In the genomic region with DNA sequence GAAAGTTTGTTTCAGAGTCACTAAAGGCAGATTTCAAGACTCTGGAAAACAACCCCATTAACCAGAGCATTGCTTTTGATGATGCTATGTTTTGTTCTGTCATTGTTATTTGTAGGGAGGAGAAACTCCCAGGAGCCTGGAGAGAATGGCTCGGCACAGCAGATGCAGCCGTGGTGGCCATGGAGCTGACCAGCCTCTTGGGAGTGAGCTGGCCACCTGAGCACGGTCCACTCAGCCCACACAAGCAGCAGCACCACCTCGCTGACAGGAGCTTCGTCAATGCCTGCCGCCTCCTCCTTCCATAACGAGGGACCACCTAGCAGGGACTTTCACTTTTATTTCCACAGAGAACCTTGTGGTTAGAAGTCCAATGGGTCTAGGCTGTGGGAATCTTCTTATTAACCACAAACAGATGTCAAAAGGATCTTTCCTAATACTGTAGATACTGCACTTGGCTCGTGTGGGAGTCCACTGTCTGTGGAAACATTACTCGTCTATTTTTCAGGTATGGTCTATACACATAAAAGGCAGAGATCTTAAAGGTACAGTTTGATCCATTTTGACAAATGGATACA, we compare ENCODE assay signal across 16 cellular contexts. TPM values are rescaled to one million over a fixed set of nuclear protein-coding genes. Genes with fewer than 3 reads are reported as not detected.
A peak's percentile ranks its signal among the peaks of the same experiment; 100 is the strongest.
DNase-seq lines count a peak whose midpoint lies in the region; ATAC-seq and TF ChIP-seq lines count a peak whose summit lies in the region.
"Had no signal": no experiment of that assay in that cellular context is flagged by ENCODE, and none has a peak within 500 bp of the region (broad histone marks: within the 10 kb centered on the region; RNA-seq: fewer than 3 reads in every experiment).

No MANE protein-coding gene starts in this region.

- peaks cover 4% of the 10 kb centered on the region for H3K36me3 Mint-ChIP-seq in Caco-2 (ENCODE audit: insufficient read depth, unreplicated experiment)
- H3K36me3 Mint-ChIP-seq in natural killer cell = no peaks in the 10 kb centered on the region
- H3K36me3 Mint-ChIP-seq: CD4-positive, CD25-positive, alpha-beta regulatory T cell; IgD-negative memory B cell had no signal

- no peaks in the 10 kb centered on the region for H3K9me3 ChIP-seq in IMR-90 (ENCODE audit: control insufficient read depth, insufficient read depth, low read length)
- no peaks in the 10 kb centered on the region for H3K9me3 ChIP-seq in upper lobe of right lung
- no peaks in the 10 kb centered on the region for H3K9me3 ChIP-seq in Caco-2
- H3K9me3 ChIP-seq in right cardiac atrium (ENCODE audit: control insufficient read depth, low read length) = no peaks in the 10 kb centered on the region

- no peak for ATAC-seq in IMR-90 (ENCODE audit: low read depth)
- no peak for ATAC-seq in upper lobe of right lung
- ATAC-seq in right cardiac atrium = no peak
- ATAC-seq in natural killer cell = no peak
- ATAC-seq: GM12878, HCT116 had no signal

- no peak overlapping the region for H3K56ac ChIP-seq in IMR-90 (ENCODE audit: extremely low read depth, insufficient read depth, low read length)

- H3K9ac ChIP-seq in IMR-90 (ENCODE audit: low read depth, low read length) = no peak overlapping the region
- H3K9ac ChIP-seq: BLaER1 treated with 17β-estradiol and CSF1 and Interleukin-3, amounts not matched to agents 10 nM and 100 nM; GM23248 had no signal

- H2AFZ ChIP-seq in IMR-90 (replicated peaks; ENCODE audit: low read length, poor library complexity) = no peak overlapping the region
- H2AFZ ChIP-seq: GM23248 had no signal

- H3K27me3 ChIP-seq in IMR-90 (ENCODE audit: control insufficient read depth, insufficient read depth, low read length) (peaks cover 29% of the 10 kb centered on the region), upper lobe of right lung (peaks cover 17% of the 10 kb centered on the region), Caco-2 (replicated peaks; ENCODE audit: control insufficient read depth, insufficient read depth, low read length) (no peaks in the 10 kb centered on the region), right cardiac atrium (ENCODE audit: control insufficient read depth, insufficient read depth) (no peaks in the 10 kb centered on the region)
- H3K27me3 ChIP-seq: BLaER1 treated with 17β-estradiol and CSF1 and Interleukin-3, amounts not matched to agents 10 nM and 100 nM had no signal

- no peak for DNase-seq in AG04449 (ENCODE audit: low read depth, low spot score)
- DNase-seq in IMR-90 = no peak
- DNase-seq in fibroblast of gingiva (ENCODE audit: low read depth) = peak; percentile 4
- DNase-seq in upper lobe of right lung = peak; percentile 26
- no peak for DNase-seq in Caco-2
- DNase-seq in right cardiac atrium = no peak
- DNase-seq in natural killer cell = no peak
- DNase-seq: Calu3; CD4-positive, CD25-positive, alpha-beta regulatory T cell; DMS 273 treated with DMSO at 0.1 percent for 48 hours; GM23248 had no signal

- H3K14ac ChIP-seq in IMR-90 (replicated peaks; ENCODE audit: low read depth, low read length) = no peak overlapping the region

- H2BK20ac ChIP-seq in IMR-90 (ENCODE audit: low read depth, low read length) = no peak overlapping the region

- no peak overlapping the region for H2AK5ac ChIP-seq in IMR-90 (ENCODE audit: low read depth, low read length)

- no peaks in the 10 kb centered on the region for H3K9me1 ChIP-seq in IMR-90 (ENCODE audit: insufficient read depth, low read length)

- H4K5ac ChIP-seq in IMR-90 (ENCODE audit: low read depth, low read length) = no peak overlapping the region

- no peak overlapping the region for H4K91ac ChIP-seq in IMR-90 (ENCODE audit: insufficient read depth, low read depth, low read length)

- H3K4me2 ChIP-seq in IMR-90 (ENCODE audit: low read depth, low read length) = peak overlapping the region; percentile 56; the same call in 1 of the 2 replicates
- H3K4me2 ChIP-seq: BLaER1 treated with 17β-estradiol and CSF1 and Interleukin-3, amounts not matched to agents 10 nM and 100 nM had no signal

- H4K20me1 ChIP-seq in IMR-90 (ENCODE audit: insufficient read depth, low read length) = peaks cover 3% of the 10 kb centered on the region; the same call in 1 of the 2 replicates
- H4K20me1 ChIP-seq: BLaER1 treated with 17β-estradiol and CSF1 and Interleukin-3, amounts not matched to agents 10 nM and 100 nM had no signal

- H4K8ac ChIP-seq in IMR-90 (ENCODE audit: low read depth in 2 of 2, low read length in 2 of 2) = no peak overlapping the region

- no peaks in the 10 kb centered on the region for H3K4me1 ChIP-seq in IMR-90 (ENCODE audit: control insufficient read depth, insufficient read depth, low read length)
- H3K4me1 ChIP-seq in upper lobe of right lung = no peaks in the 10 kb centered on the region
- no peaks in the 10 kb centered on the region for H3K4me1 ChIP-seq in Caco-2
- no peaks in the 10 kb centered on the region for H3K4me1 ChIP-seq in right cardiac atrium (ENCODE audit: control insufficient read depth, insufficient read depth, low read length)

- H3K4me3 ChIP-seq in AG04449 (ENCODE audit: low read depth, low read length) (peak overlapping the region; percentile 6; the same call in 1 of the 2 replicates), IMR-90 (ENCODE audit: insufficient read depth, low read depth, low read length) (no peak overlapping the region), upper lobe of right lung (no peak overlapping the region), Caco-2 (ENCODE audit: low read depth, low read length) (no peak overlapping the region), right cardiac atrium (ENCODE audit: low read length) (no peak overlapping the region)
- H3K4me3 ChIP-seq: BLaER1 treated with 17β-estradiol and CSF1 and Interleukin-3, amounts not matched to agents 10 nM and 100 nM; GM12878; GM23248 had no signal

- H3K79me1 ChIP-seq in IMR-90 (ENCODE audit: low read depth in 1 of 2, low read length in 2 of 2) = no peaks in the 10 kb centered on the region

- TF ChIP-seq CTCF in AG04449 (IDR thresholded peaks at IDR 0.05; ENCODE audit: insufficient read depth, low read length, missing control alignments) = no peak
- TF ChIP-seq CTCF in IMR-90 (conservative IDR thresholded peaks at IDR 0.05; ENCODE audit: low read depth, low read length) = no peak
- no peak for TF ChIP-seq CTCF in upper lobe of right lung (IDR thresholded peaks at IDR 0.05)
- TF ChIP-seq CTCF in Caco-2 (IDR thresholded peaks at IDR 0.05; ENCODE audit: insufficient read depth in 1 of 2, low read depth in 1 of 2, low read length in 1 of 2, severe bottlenecking in 1 of 2, unreplicated experiment in 1 of 2) = no peak
- TF ChIP-seq CTCF in natural killer cell (IDR thresholded peaks at IDR 0.05) = no peak

- CTCF ChIA-PET in AG04449 (lab: Yijun Ruan, JAX) (interaction anchor here (0.9 to 6.5 kb wide), 8 partner anchors 10 to 331 kb away, joined by 3 to 90 read pairs (median 15); no protein-coding TSS in a partner anchor), IMR-90 (lab: Yijun Ruan, JAX) (no interaction called here), Caco-2 (lab: Charles Lee) (no interaction called here)

- in situ Hi-C loops in IMR-90 (cut with MboI; ENCODE audit: low sequenced_read_pairs) = loop anchor here (5.0 to 25.0 kb wide), 2 partner anchors 327 to 652 kb away; no protein-coding TSS in a partner anchor

- H3K4me3 Mint-ChIP-seq in Caco-2 (ENCODE audit: unreplicated experiment) (no peak overlapping the region), natural killer cell (no peak overlapping the region)
- H3K4me3 Mint-ChIP-seq: CD4-positive, CD25-positive, alpha-beta regulatory T cell; IgD-negative memory B cell had no signal

- no peak for TF ChIP-seq RAD21 in IMR-90 (IDR thresholded peaks at IDR 0.05; ENCODE audit: low read length)

- POLR2A ChIA-PET in AG04449 (lab: Yijun Ruan, JAX) = no interaction called here
- POLR2A ChIA-PET in IMR-90 (lab: Charles Lee; ENCODE audit: unreplicated experiment) = no interaction called here
- POLR2A ChIA-PET in Caco-2 (lab: Charles Lee) = no interaction called here

- no peak for TF ChIP-seq POLR2A in IMR-90 (IDR thresholded peaks at IDR 0.05; ENCODE audit: low read depth, low read length)

- H3K36me3 ChIP-seq in IMR-90 (ENCODE audit: control insufficient read depth, insufficient read depth, low read length) (no peaks in the 10 kb centered on the region), upper lobe of right lung (no peaks in the 10 kb centered on the region), Caco-2 (ENCODE audit: control insufficient read depth, insufficient read depth, low read length) (no peaks in the 10 kb centered on the region)
- H3K36me3 ChIP-seq: BLaER1 treated with 17β-estradiol and CSF1 and Interleukin-3, amounts not matched to agents 10 nM and 100 nM had no signal

- H3K9me3 Mint-ChIP-seq in Caco-2 (ENCODE audit: unreplicated experiment) (no peaks in the 10 kb centered on the region), natural killer cell (no peaks in the 10 kb centered on the region)
- H3K9me3 Mint-ChIP-seq: CD4-positive, CD25-positive, alpha-beta regulatory T cell; IgD-negative memory B cell had no signal

- intact Hi-C loops in IMR-90 (cut with micrococcal nuclease) (loop anchor here (10.0 kb wide), 1 partner anchor 649 kb away; no protein-coding TSS in a partner anchor), upper lobe of right lung (cut with DNase I) (loop anchor here (5.0 kb wide), 1 partner anchor 332 kb away; no protein-coding TSS in a partner anchor), Caco-2 (cut with micrococcal nuclease; ENCODE audit: unreplicated experiment) (loop anchor here (2.0 kb wide), 2 partner anchors 39 to 661 kb away; no protein-coding TSS in a partner anchor), right cardiac atrium (cut with DNase I) (loop anchor here in 3 of 4 donors (2.0 to 5.0 kb wide), 3 partner anchors 267 to 327 kb away; no protein-coding TSS in a partner anchor), natural killer cell (cut with micrococcal nuclease) (loop anchor here (5.0 kb wide), 1 partner anchor 267 kb away; no protein-coding TSS in a partner anchor)

- H3K4ac ChIP-seq in IMR-90 (ENCODE audit: low read depth, low read length) = no peak overlapping the region

- H3K27ac Mint-ChIP-seq in Caco-2 (ENCODE audit: unreplicated experiment) (no peak overlapping the region), natural killer cell (no peak overlapping the region)
- H3K27ac Mint-ChIP-seq: CD4-positive, CD25-positive, alpha-beta regulatory T cell; IgD-negative memory B cell had no signal

- WGBS in IMR-90 (ENCODE audit: extremely low coverage in 2 of 2, insufficient read length in 1 of 2), 2 experiments = 60% methylated on average over 2 of the region's 9 CpGs; no CpG with 5 or more reads in 1 of the 2 experiments
- 60% methylated on average over 9 of the region's 9 CpGs for WGBS in right cardiac atrium

- H2BK120ac ChIP-seq in IMR-90 (ENCODE audit: low read depth, low read length) = no peak overlapping the region

- BruUV-seq in IMR-90 (replicated peaks; lab: Mats Ljungman, UMichigan) (no TSS peak), Caco-2 (replicated peaks; lab: Mats Ljungman, UMichigan) (no TSS peak)

- dilution Hi-C loops in IMR-90 (cut with HindIII; ENCODE audit: low sequenced_read_pairs, unreplicated experiment) = no loop called here

- H3K27ac ChIP-seq in IMR-90 (ENCODE audit: insufficient read depth, low read length) = no peak overlapping the region
- no peak overlapping the region for H3K27ac ChIP-seq in upper lobe of right lung
- no peak overlapping the region for H3K27ac ChIP-seq in right cardiac atrium (ENCODE audit: low read length)
- H3K27ac ChIP-seq: BLaER1 treated with 17β-estradiol and CSF1 and Interleukin-3, amounts not matched to agents 10 nM and 100 nM; GM23248 had no signal

- no peak overlapping the region for H3K18ac ChIP-seq in IMR-90 (ENCODE audit: low read depth, low read length)

- H3K4me1 Mint-ChIP-seq in Caco-2 (ENCODE audit: low read depth, unreplicated experiment) (no peaks in the 10 kb centered on the region), natural killer cell (no peaks in the 10 kb centered on the region)
- H3K4me1 Mint-ChIP-seq: CD4-positive, CD25-positive, alpha-beta regulatory T cell; IgD-negative memory B cell had no signal

- H2BK5ac ChIP-seq in IMR-90 (ENCODE audit: low read depth, low read length, poor library complexity, severe bottlenecking) = no peak overlapping the region

- no peak overlapping the region for H2AK9ac ChIP-seq in IMR-90 (replicated peaks; ENCODE audit: low read depth, low read length, poor library complexity)

- H3K27me3 Mint-ChIP-seq in Caco-2 (ENCODE audit: insufficient read depth, unreplicated experiment) (no peaks in the 10 kb centered on the region), natural killer cell (ENCODE audit: low read depth in 2 of 2) (peaks cover 4 to 6% of the 10 kb centered on the region in 2 donors)

- H2BK15ac ChIP-seq in IMR-90 (ENCODE audit: low read depth, low read length) = no peak overlapping the region

- no peak overlapping the region for H3K23ac ChIP-seq in IMR-90 (ENCODE audit: low read depth, low read length)

RNA-seq across cellular contexts. Expression of gene SMIM32, which starts 21.0 kb away (rescaled TPM):
- not detected in 2 replicates for total RNA-seq in IMR-90 (2012; rRNA removed)
- polyA plus RNA-seq in IMR-90 (2012; rRNA removed) = not detected in 2 replicates
- 0.02 TPM in 1 of 2 replicates, not detected in the other for polyA plus RNA-seq in IMR-90 (2012; cell fraction: cytosol; rRNA removed)
- not detected in 2 replicates for polyA plus RNA-seq in IMR-90 (2012; cell fraction: nucleus; rRNA removed; ENCODE audit: low replicate concordance)
- total RNA-seq in upper lobe of right lung = not detected
- total RNA-seq in Caco-2 (2022) = 0.63 and 0.66 TPM in 2 replicates
- total RNA-seq in right cardiac atrium = not detected
- not detected for polyA plus RNA-seq in right cardiac atrium
- not detected for total RNA-seq in natural killer cell
- total RNA-seq: CD4-positive, CD25-positive, alpha-beta regulatory T cell; Daoy; GM12878; GM23248 had no signal
- polyA plus RNA-seq: CD4-positive, CD25-positive, alpha-beta regulatory T cell; GM12878; GM23248; IgD-negative memory B cell had no signal

Comparison
In these comparisons a context has a peak if more than half of its experiments do, and no peak if none do; other contexts are left out.
1. DNase-seq: peak in fibroblast of gingiva (single experiment) and upper lobe of right lung (single experiment); none in AG04449 (single experiment), IMR-90 (single experiment), Caco-2 (0 of 2), right cardiac atrium (0 of 3) and natural killer cell (single experiment).